ENCODE assay signal across 8 cellular contexts in the genomic region with DNA sequence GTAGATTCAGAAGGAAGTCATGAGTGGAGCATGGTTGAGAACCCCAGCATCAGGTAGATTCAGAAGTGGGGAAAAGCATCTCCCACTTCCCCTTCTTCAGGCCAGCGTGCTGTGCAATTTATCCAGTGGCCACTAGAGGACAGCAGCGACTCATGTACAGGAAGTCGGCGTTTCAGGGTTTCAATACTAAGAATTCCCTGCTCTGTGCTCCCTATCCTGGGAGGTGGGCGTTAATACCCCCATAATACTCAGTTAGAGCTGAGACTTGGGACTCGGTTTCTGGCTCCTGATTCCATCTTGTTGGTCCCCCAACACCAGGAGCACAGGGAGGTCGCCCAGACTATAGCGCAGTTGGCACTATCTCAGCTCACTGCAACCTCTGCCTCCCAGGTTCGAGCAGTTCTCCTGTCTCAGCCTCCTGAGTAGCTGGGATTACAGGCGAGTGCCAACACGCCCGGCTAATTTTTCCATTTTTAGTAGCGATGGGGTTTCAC.
DNase-seq lines count a peak whose midpoint lies in the region; ATAC-seq lines count a peak whose summit lies in the region.

No MANE protein-coding gene starts in this region.

- peak; percentile 64 for DNase-seq in EL
- DNase-seq in NCI-H510A treated with DMSO at 0.1 percent for 48 hours (lab: John Stamatoyannopoulos, UW): peak; percentile 77
- peak; percentile 73 to 77 for DNase-seq in activated CD4-positive, alpha-beta T cell treated with anti-CD3 and anti-CD28 coated beads, Interleukin-2, amount 50 U/mL, for 4 hours
- DNase-seq in effector CD4-positive, alpha-beta T cell: peak; percentile 68
- DNase-seq in midbrain (lab: John Stamatoyannopoulos, UW): peak; percentile 70
- peak; percentile 39 to 65 for DNase-seq in stimulated activated CD8-positive, alpha-beta memory T cell treated with anti-CD3 and anti-CD28 coated beads, Interleukin-2, amount 100 ng/mL, for 48 hours (ENCODE audit: low read depth in 2 of 2)
- no peak for DNase-seq in amniotic stem cell (lab: John Stamatoyannopoulos, UW)

- ATAC-seq in HG02981 (IDR thresholded peaks at IDR 0.05; ENCODE audit: unreplicated experiment): peak; percentile 68
